ENCODE assay signal across 9 cellular contexts in genomic region chr6:146041282-146041681, GRCh38. TPM values are rescaled to one million over a fixed set of nuclear protein-coding genes. Genes with fewer than 3 reads are reported as not detected.
DNase-seq lines count a peak whose midpoint lies in the region; ATAC-seq and TF ChIP-seq lines count a peak whose summit lies in the region.
"Had no signal": no experiment of that assay in that cellular context is flagged by ENCODE, and none has a peak within 500 bp of the region (broad histone marks: within the 10 kb centered on the region; RNA-seq: fewer than 3 reads in every experiment).

No MANE protein-coding gene starts in this region.

- H2AFZ ChIP-seq in Karpas-422 (ENCODE audit: low read length) = no peak overlapping the region
- no peak overlapping the region for H2AFZ ChIP-seq in trophoblast cell (ENCODE audit: insufficient read depth, low read length, poor library complexity)

- H4K12ac ChIP-seq in trophoblast cell (ENCODE audit: low read depth, low read length) = no peak overlapping the region

- no CpG with 5 or more reads among the region's 1 CpG for WGBS in trophoblast cell (ENCODE audit: extremely low coverage, insufficient coverage, insufficient read length)

- in situ Hi-C loops in brain microvascular endothelial cell (cut with HindIII; ENCODE audit: low pct_ligation_motif_present, low sequenced_read_pairs) = no loop called here

- no peaks in the 10 kb centered on the region for H3K4me1 ChIP-seq in Karpas-422 (ENCODE audit: low read length)
- H3K4me1 ChIP-seq in trophoblast cell (ENCODE audit: control insufficient read depth in 1 of 2, insufficient read depth in 2 of 2, low read length in 2 of 2) = no peaks in the 10 kb centered on the region
- H3K4me1 ChIP-seq in mucosa of descending colon (ENCODE audit: low read depth) = no peaks in the 10 kb centered on the region
- H3K4me1 ChIP-seq: BLaER1 had no signal

- no peak overlapping the region for H2BK120ac ChIP-seq in trophoblast cell (ENCODE audit: insufficient read depth, low read length, poor library complexity)

- H3K4me3 ChIP-seq in Karpas-422 (ENCODE audit: low read length) = no peak overlapping the region
- no peak overlapping the region for H3K4me3 ChIP-seq in brain microvascular endothelial cell (ENCODE audit: low read depth, low read length)
- no peak overlapping the region for H3K4me3 ChIP-seq in trophoblast cell (ENCODE audit: low read depth, low read length)
- H3K4me3 ChIP-seq in mucosa of descending colon = no peak overlapping the region
- H3K4me3 ChIP-seq: BLaER1 had no signal

- no peaks in the 10 kb centered on the region for H4K20me1 ChIP-seq in Karpas-422 (ENCODE audit: insufficient read depth, low read depth, low read length)
- H4K20me1 ChIP-seq: BLaER1 had no signal

- H3K9me2 ChIP-seq in Karpas-422 (replicated peaks; ENCODE audit: insufficient read depth, low read length) = no peaks in the 10 kb centered on the region

- DNase-seq in NCI-H1417 (lab: John Stamatoyannopoulos, UW) (peak; percentile 16 to 65 (median 24)), NCI-H1417 treated with DMSO at 0.1 percent for 48 hours (lab: John Stamatoyannopoulos, UW) (no peak), Karpas-422 (peak; percentile 83), brain microvascular endothelial cell (peak; percentile 5), trophoblast cell (peak; percentile 23 to 34), NOMO-1 treated with dmso at 0.1 percent for 144 hours (lab: John Stamatoyannopoulos, UW; ENCODE audit: unreplicated experiment) (no peak), mucosa of descending colon (no peak), AG20443 (ENCODE audit: low spot score) (no peak)

- H3K79me2 ChIP-seq in Karpas-422 (ENCODE audit: low read length) (no peaks in the 10 kb centered on the region), trophoblast cell (ENCODE audit: control insufficient read depth, insufficient read depth, low read length, poor library complexity) (no peaks in the 10 kb centered on the region)

- no peak for ATAC-seq in mucosa of descending colon

- H3K27ac ChIP-seq in Karpas-422 (ENCODE audit: low read length) = no peak overlapping the region
- H3K27ac ChIP-seq in brain microvascular endothelial cell = no peak overlapping the region
- no peak overlapping the region for H3K27ac ChIP-seq in trophoblast cell (ENCODE audit: low read depth, low read length)
- H3K27ac ChIP-seq: BLaER1 had no signal

- H3K18ac ChIP-seq in trophoblast cell (ENCODE audit: low read length) = no peak overlapping the region

- H2AK5ac ChIP-seq in trophoblast cell (ENCODE audit: low read length) = no peak overlapping the region

- H3K4me2 ChIP-seq in Karpas-422 (ENCODE audit: low read depth, low read length, poor library complexity, severe bottlenecking) (no peak overlapping the region), trophoblast cell (ENCODE audit: low read length) (no peak overlapping the region)
- H3K4me2 ChIP-seq: BLaER1 had no signal

- no peak overlapping the region for H4K91ac ChIP-seq in trophoblast cell (ENCODE audit: low read depth, low read length)

- H3K27me3 ChIP-seq in Karpas-422 (ENCODE audit: low read length) = no peaks in the 10 kb centered on the region
- no peaks in the 10 kb centered on the region for H3K27me3 ChIP-seq in brain microvascular endothelial cell (replicated peaks)
- no peaks in the 10 kb centered on the region for H3K27me3 ChIP-seq in trophoblast cell (ENCODE audit: insufficient read depth, low read length)
- H3K27me3 ChIP-seq: BLaER1 had no signal

- no peak overlapping the region for H3K9ac ChIP-seq in Karpas-422 (ENCODE audit: low read length)
- no peak overlapping the region for H3K9ac ChIP-seq in trophoblast cell (ENCODE audit: low read length)
- H3K9ac ChIP-seq: BLaER1 had no signal

- no peak overlapping the region for H3K4ac ChIP-seq in trophoblast cell (ENCODE audit: low read depth, low read length)

- no peak overlapping the region for H3K14ac ChIP-seq in trophoblast cell (ENCODE audit: low read length)

- no peak overlapping the region for H2BK12ac ChIP-seq in trophoblast cell (ENCODE audit: low read length)

- H3K23ac ChIP-seq in trophoblast cell (ENCODE audit: low read length) = no peak overlapping the region

- no peaks in the 10 kb centered on the region for H3K9me3 ChIP-seq in Karpas-422 (ENCODE audit: low read length)
- no peaks in the 10 kb centered on the region for H3K9me3 ChIP-seq in trophoblast cell (ENCODE audit: insufficient read depth, low read depth, low read length)
- peaks cover 8% of the 10 kb centered on the region for H3K9me3 ChIP-seq in mucosa of descending colon

- TF ChIP-seq CTCF in brain microvascular endothelial cell (IDR thresholded peaks at IDR 0.05; ENCODE audit: low read depth, low read length, missing control alignments) = peak; percentile 42
- no peak for TF ChIP-seq CTCF in mucosa of descending colon (IDR thresholded peaks at IDR 0.05)

- H3K79me1 ChIP-seq in trophoblast cell (ENCODE audit: low read length) = no peaks in the 10 kb centered on the region

- no peak overlapping the region for H4K8ac ChIP-seq in trophoblast cell (ENCODE audit: low read depth, low read length)

- intact Hi-C loops in mucosa of descending colon (cut with DNase I, micrococcal nuclease) = no loop called here

- H2BK5ac ChIP-seq in trophoblast cell (ENCODE audit: low read depth, low read length, poor library complexity) = no peak overlapping the region

- no peaks in the 10 kb centered on the region for H3K36me3 ChIP-seq in Karpas-422 (ENCODE audit: insufficient read depth, low read length)
- no peaks in the 10 kb centered on the region for H3K36me3 ChIP-seq in brain microvascular endothelial cell (replicated peaks)
- H3K36me3 ChIP-seq in trophoblast cell (ENCODE audit: control insufficient read depth in 1 of 2, insufficient read depth in 2 of 2, low read length in 2 of 2) = no peaks in the 10 kb centered on the region
- no peaks in the 10 kb centered on the region for H3K36me3 ChIP-seq in mucosa of descending colon (ENCODE audit: low read depth)
- H3K36me3 ChIP-seq: BLaER1 had no signal

RNA-seq across cellular contexts. Expression of gene GRM1, which starts 12.4 kb away (rescaled TPM):
- 0.40 and 1.2 TPM in 2 replicates for total RNA-seq in Karpas-422 (2014; rRNA removed; shearing (Covaris generic); ENCODE audit: low replicate concordance)
- 0.14 and 0.15 TPM in 2 replicates for polyA plus RNA-seq in trophoblast cell (2013)
- total RNA-seq in mucosa of descending colon = under 1 TPM in 1 of 3 donors, not detected in 2; 0.13 TPM

Comparison
In these comparisons a context has a peak if more than half of its experiments do, and no peak if none do; other contexts are left out.
1. DNase-seq: peak in NCI-H1417 (3 of 3), Karpas-422 (single experiment), brain microvascular endothelial cell (single experiment) and trophoblast cell (2 of 2); none in NCI-H1417 treated with DMSO at 0.1 percent for 48 hours (single experiment), NOMO-1 treated with dmso at 0.1 percent for 144 hours (single experiment), mucosa of descending colon (0 of 3) and AG20443 (single experiment).